5 cellular contexts compared by ENCODE assay signal in the genomic region with DNA sequence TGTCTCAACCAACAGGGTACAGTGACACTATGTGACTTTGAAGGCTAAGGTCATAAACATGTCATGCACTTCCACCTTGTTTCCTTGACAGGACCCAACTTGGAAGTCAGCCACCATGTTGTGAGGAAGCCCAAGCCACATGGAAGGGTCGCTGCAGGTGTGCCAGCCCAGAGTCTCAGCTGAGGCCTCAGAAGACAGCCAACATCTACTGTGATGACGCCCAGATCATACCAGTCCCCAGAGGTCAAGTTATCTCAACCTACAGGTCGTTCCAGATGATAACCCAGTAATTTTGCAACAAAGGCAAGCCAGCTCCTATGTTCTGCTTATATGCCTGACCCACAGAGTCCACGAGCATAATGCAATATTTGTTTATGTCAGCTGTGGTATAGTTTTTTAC.
"Had no signal": no experiment of that assay in that cellular context is flagged by ENCODE, and none has a peak within 500 bp of the region (broad histone marks: within the 10 kb centered on the region; RNA-seq: fewer than 3 reads in every experiment).

No MANE protein-coding gene starts in this region.

- DNase-seq: IMR-90, KBM-7, KG1 had no signal

- H3K27ac ChIP-seq: HL-60 had no signal

- H3K4me3 ChIP-seq: K562 had no signal
